ENCODE assay signal across 2 cellular contexts in genomic region chr3:129432671-129433070, GRCh38.
TF ChIP-seq lines count a peak whose summit lies in the region.

No MANE protein-coding gene starts in this region.

TF ChIP-seq in liver, 16 proteins besides CTCF, POLR2A, EP300 and RAD21:
- no peak for TF ChIP-seq ZBTB33 (IDR thresholded peaks at IDR 0.05)
- TF ChIP-seq RXRA (IDR thresholded peaks at IDR 0.05): peak in 1 of 2 donors; percentile 35
TF ChIP-seq in liver: peak in this region for 1.

TF ChIP-seq in HepG2, 621 proteins besides CTCF, POLR2A, EP300 and RAD21:
- no peak for TF ChIP-seq ERF (CRISPR knock-in tag; IDR thresholded peaks at IDR 0.05)
- TF ChIP-seq, protein P1, sequence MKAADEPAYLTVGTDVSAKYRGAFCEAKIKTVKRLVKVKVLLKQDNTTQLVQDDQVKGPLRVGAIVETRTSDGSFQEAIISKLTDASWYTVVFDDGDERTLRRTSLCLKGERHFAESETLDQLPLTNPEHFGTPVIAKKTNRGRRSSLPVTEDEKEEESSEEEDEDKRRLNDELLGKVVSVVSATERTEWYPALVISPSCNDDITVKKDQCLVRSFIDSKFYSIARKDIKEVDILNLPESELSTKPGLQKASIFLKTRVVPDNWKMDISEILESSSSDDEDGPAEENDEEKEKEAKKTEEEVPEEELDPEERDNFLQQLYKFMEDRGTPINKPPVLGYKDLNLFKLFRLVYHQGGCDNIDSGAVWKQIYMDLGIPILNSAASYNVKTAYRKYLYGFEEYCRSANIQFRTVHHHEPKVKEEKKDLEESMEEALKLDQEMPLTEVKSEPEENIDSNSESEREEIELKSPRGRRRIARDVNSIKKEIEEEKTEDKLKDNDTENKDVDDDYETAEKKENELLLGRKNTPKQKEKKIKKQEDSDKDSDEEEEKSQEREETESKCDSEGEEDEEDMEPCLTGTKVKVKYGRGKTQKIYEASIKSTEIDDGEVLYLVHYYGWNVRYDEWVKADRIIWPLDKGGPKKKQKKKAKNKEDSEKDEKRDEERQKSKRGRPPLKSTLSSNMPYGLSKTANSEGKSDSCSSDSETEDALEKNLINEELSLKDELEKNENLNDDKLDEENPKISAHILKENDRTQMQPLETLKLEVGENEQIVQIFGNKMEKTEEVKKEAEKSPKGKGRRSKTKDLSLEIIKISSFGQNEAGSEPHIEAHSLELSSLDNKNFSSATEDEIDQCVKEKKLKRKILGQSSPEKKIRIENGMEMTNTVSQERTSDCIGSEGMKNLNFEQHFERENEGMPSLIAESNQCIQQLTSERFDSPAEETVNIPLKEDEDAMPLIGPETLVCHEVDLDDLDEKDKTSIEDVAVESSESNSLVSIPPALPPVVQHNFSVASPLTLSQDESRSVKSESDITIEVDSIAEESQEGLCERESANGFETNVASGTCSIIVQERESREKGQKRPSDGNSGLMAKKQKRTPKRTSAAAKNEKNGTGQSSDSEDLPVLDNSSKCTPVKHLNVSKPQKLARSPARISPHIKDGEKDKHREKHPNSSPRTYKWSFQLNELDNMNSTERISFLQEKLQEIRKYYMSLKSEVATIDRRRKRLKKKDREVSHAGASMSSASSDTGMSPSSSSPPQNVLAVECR (CRISPR knock-in tag; IDR thresholded peaks at IDR 0.05; ENCODE audit: borderline replicate concordance): no peak
- no peak for TF ChIP-seq BRCA1 (CRISPR knock-in tag; IDR thresholded peaks at IDR 0.05)
- no peak for TF ChIP-seq HCFC1 (IDR thresholded peaks at IDR 0.05; ENCODE audit: low read depth, low read length)
- TF ChIP-seq ZMYM4 (CRISPR knock-in tag; IDR thresholded peaks at IDR 0.05): no peak
- TF ChIP-seq, protein P2, sequence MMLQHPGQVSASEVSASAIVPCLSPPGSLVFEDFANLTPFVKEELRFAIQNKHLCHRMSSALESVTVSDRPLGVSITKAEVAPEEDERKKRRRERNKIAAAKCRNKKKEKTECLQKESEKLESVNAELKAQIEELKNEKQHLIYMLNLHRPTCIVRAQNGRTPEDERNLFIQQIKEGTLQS (CRISPR knock-in tag; IDR thresholded peaks at IDR 0.05): no peak
- no peak for TF ChIP-seq ETS1 (CRISPR knock-in tag; IDR thresholded peaks at IDR 0.05)
- no peak for TF ChIP-seq GPBP1L1 (CRISPR knock-in tag; IDR thresholded peaks at IDR 0.05)
- no peak for TF ChIP-seq ATF7-NPFF (CRISPR knock-in tag; IDR thresholded peaks at IDR 0.05; ENCODE audit: low read depth)
- no peak for TF ChIP-seq YY1 (IDR thresholded peaks at IDR 0.05; ENCODE audit: insufficient read depth, insufficient replicate concordance, low read depth, low read length)
- no peak for TF ChIP-seq ZBED4 (CRISPR knock-in tag; IDR thresholded peaks at IDR 0.05; ENCODE audit: borderline replicate concordance)
- no peak for TF ChIP-seq NFYB (CRISPR knock-in tag; IDR thresholded peaks at IDR 0.05)
- TF ChIP-seq RFX5 (IDR thresholded peaks at IDR 0.05; ENCODE audit: low read depth, low read length): no peak
- TF ChIP-seq ZNF572 (CRISPR knock-in tag; IDR thresholded peaks at IDR 0.05): no peak
- no peak for TF ChIP-seq ZNF430 (CRISPR knock-in tag; IDR thresholded peaks at IDR 0.05)
- TF ChIP-seq, protein P3, sequence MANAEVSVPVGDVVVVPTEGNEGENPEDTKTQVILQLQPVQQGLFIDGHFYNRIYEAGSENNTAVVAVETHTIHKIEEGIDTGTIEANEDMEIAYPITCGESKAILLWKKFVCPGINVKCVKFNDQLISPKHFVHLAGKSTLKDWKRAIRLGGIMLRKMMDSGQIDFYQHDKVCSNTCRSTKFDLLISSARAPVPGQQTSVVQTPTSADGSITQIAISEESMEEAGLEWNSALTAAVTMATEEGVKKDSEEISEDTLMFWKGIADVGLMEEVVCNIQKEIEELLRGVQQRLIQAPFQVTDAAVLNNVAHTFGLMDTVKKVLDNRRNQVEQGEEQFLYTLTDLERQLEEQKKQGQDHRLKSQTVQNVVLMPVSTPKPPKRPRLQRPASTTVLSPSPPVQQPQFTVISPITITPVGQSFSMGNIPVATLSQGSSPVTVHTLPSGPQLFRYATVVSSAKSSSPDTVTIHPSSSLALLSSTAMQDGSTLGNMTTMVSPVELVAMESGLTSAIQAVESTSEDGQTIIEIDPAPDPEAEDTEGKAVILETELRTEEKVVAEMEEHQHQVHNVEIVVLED (CRISPR knock-in tag; IDR thresholded peaks at IDR 0.05; ENCODE audit: borderline replicate concordance): no peak
- TF ChIP-seq KMT2B (CRISPR knock-in tag; IDR thresholded peaks at IDR 0.05): no peak
